In genomic region chr3:155110996-155111901, GRCh38 we compare ENCODE assay signal across 22 cellular contexts. TPM values are rescaled to one million over a fixed set of nuclear protein-coding genes. Genes with fewer than 3 reads are reported as not detected.
A peak's percentile ranks its signal among the peaks of the same experiment; 100 is the strongest.
DNase-seq lines count a peak whose midpoint lies in the region; ATAC-seq, FAIRE-seq and TF ChIP-seq lines count a peak whose summit lies in the region.
"Had no signal": no experiment of that assay in that cellular context is flagged by ENCODE, and none has a peak within 500 bp of the region (broad histone marks: within the 10 kb centered on the region; RNA-seq: fewer than 3 reads in every experiment).

No MANE protein-coding gene starts in this region.

- ATAC-seq in CD8-positive, alpha-beta T cell, result peak; percentile 46
- peak; percentile 64 for ATAC-seq in HCT116
- ATAC-seq: activated T-cell treated with anti-CD3 and anti-CD28 coated beads, Interleukin-2, amount 50 U/mL, for 4 hours; esophagus mucosa; psoas muscle; stimulated activated effector memory CD8-positive, alpha-beta T cell treated with anti-CD3 and anti-CD28 coated beads, Interleukin-12 subunit alpha, Interleukin-12 subunit beta, amount 100 ng/mL, for 72 hours had no signal

- H3K4me3 Mint-ChIP-seq in CD8-positive, alpha-beta T cell, result no peak overlapping the region
- H3K4me3 Mint-ChIP-seq in mesothelial cell of epicardium, result no peak overlapping the region
- H3K4me3 Mint-ChIP-seq: activated T-cell treated with anti-CD3 and anti-CD28 coated beads, Interleukin-2, amount 50 U/mL, for 4 hours; stimulated activated effector memory CD8-positive, alpha-beta T cell treated with anti-CD3 and anti-CD28 coated beads, Interleukin-12 subunit alpha, Interleukin-12 subunit beta, amount 100 ng/mL, for 72 hours had no signal

- H3K9me3 Mint-ChIP-seq in CD8-positive, alpha-beta T cell, result no peaks in the 10 kb centered on the region
- peaks cover 4% of the 10 kb centered on the region for H3K9me3 Mint-ChIP-seq in mesothelial cell of epicardium
- H3K9me3 Mint-ChIP-seq: activated T-cell treated with anti-CD3 and anti-CD28 coated beads, Interleukin-2, amount 50 U/mL, for 4 hours had no signal

- H3K4me1 Mint-ChIP-seq in CD8-positive, alpha-beta T cell (ENCODE audit: low read depth), result peaks cover 11% of the 10 kb centered on the region
- peaks cover 34% of the 10 kb centered on the region for H3K4me1 Mint-ChIP-seq in mesothelial cell of epicardium
- H3K4me1 Mint-ChIP-seq: stimulated activated effector memory CD8-positive, alpha-beta T cell treated with anti-CD3 and anti-CD28 coated beads, Interleukin-12 subunit alpha, Interleukin-12 subunit beta, amount 100 ng/mL, for 72 hours had no signal

- POLR2A ChIA-PET in CD8-positive, alpha-beta T cell (lab: Charles Lee), result no interaction called here
- POLR2A ChIA-PET in HCT116 (lab: Charles Lee), result no interaction called here

- no peaks in the 10 kb centered on the region for H3K27me3 ChIP-seq in CD8-positive, alpha-beta T cell (ENCODE audit: insufficient read depth, low read length)
- H3K27me3 ChIP-seq in HCT116 (ENCODE audit: insufficient read depth, low read length), result no peaks in the 10 kb centered on the region
- H3K27me3 ChIP-seq in left ventricle myocardium inferior (ENCODE audit: low read depth), result no peaks in the 10 kb centered on the region
- H3K27me3 ChIP-seq: spleen had no signal

- no peaks in the 10 kb centered on the region for H3K36me3 Mint-ChIP-seq in CD8-positive, alpha-beta T cell
- H3K36me3 Mint-ChIP-seq in mesothelial cell of epicardium, result no peaks in the 10 kb centered on the region
- H3K36me3 Mint-ChIP-seq: naive thymus-derived CD8-positive, alpha-beta T cell; stimulated activated effector memory CD8-positive, alpha-beta T cell treated with anti-CD3 and anti-CD28 coated beads, Interleukin-12 subunit alpha, Interleukin-12 subunit beta, amount 100 ng/mL, for 72 hours had no signal

- intact Hi-C loops in CD8-positive, alpha-beta T cell (cut with DNase I, micrococcal nuclease), result no loop called here
- intact Hi-C loops in HCT116 (cut with micrococcal nuclease) (no loop called here), left ventricle myocardium inferior (cut with micrococcal nuclease) (no loop called here)

- TF ChIP-seq POLR2A in HCT116 (IDR thresholded peaks at IDR 0.05; ENCODE audit: borderline replicate concordance, extremely low read depth, insufficient read depth, insufficient read length) (no peak), H54 (IDR thresholded peaks at IDR 0.05; ENCODE audit: low read depth, low read length) (no peak)

- H3K27ac Mint-ChIP-seq in CD8-positive, alpha-beta T cell, result no peak overlapping the region
- H3K27ac Mint-ChIP-seq in mesothelial cell of epicardium, result peak overlapping the region; percentile 18
- H3K27ac Mint-ChIP-seq: naive thymus-derived CD8-positive, alpha-beta T cell; stimulated activated effector memory CD8-positive, alpha-beta T cell treated with anti-CD3 and anti-CD28 coated beads, Interleukin-12 subunit alpha, Interleukin-12 subunit beta, amount 100 ng/mL, for 72 hours had no signal

- DNase-seq in CD8-positive, alpha-beta T cell, result no peak
- DNase-seq in HCT116 (ENCODE audit: low read depth, low spot score), result peak; percentile 2
- peak; percentile 21 for DNase-seq in OCI-M1 (lab: John Stamatoyannopoulos, UW)
- DNase-seq in mesothelial cell of epicardium (ENCODE audit: low spot score in 2 of 2, unreplicated experiment in 2 of 2), result no peak
- DNase-seq in H54 (ENCODE audit: insufficient read length, low spot score), result no peak
- DNase-seq in stimulated activated CD4-positive, alpha-beta T cell treated with anti-CD3 and anti-CD28 coated beads, Interleukin-2, amount 100 ng/mL, for 48 hours, result no peak
- no peak for DNase-seq in left ventricle myocardium inferior
- DNase-seq: activated CD4-positive, alpha-beta T cell treated with anti-CD3 and anti-CD28 coated beads, Interleukin-2, amount 50 U/mL, for 48 hours; activated T-cell treated with anti-CD3 and anti-CD28 coated beads, Interleukin-2, amount 50 U/mL, for 4 hours; AML-193; dorsolateral prefrontal cortex; NCI-H1436; NCI-H510A; PC-9; psoas muscle; spleen had no signal

- no peak overlapping the region for H3K27ac ChIP-seq in CD8-positive, alpha-beta T cell (ENCODE audit: low read depth, low read length)
- H3K27ac ChIP-seq in HCT116 (ENCODE audit: low read depth, low read length), result no peak overlapping the region
- no peak overlapping the region for H3K27ac ChIP-seq in left ventricle myocardium inferior (replicated peaks)
- H3K27ac ChIP-seq: dorsolateral prefrontal cortex, PC-9, psoas muscle had no signal

- no peak for TF ChIP-seq RAD21 in HCT116 (IDR thresholded peaks at IDR 0.05; ENCODE audit: low read depth)

- H3K9me3 ChIP-seq in CD8-positive, alpha-beta T cell (ENCODE audit: low read length), result no peaks in the 10 kb centered on the region
- H3K9me3 ChIP-seq in HCT116 (ENCODE audit: control insufficient read depth in 1 of 2, insufficient read depth in 1 of 2, low read depth in 1 of 2, low read length in 2 of 2) (no peaks in the 10 kb centered on the region), left ventricle myocardium inferior (replicated peaks) (peaks cover 5% of the 10 kb centered on the region)
- H3K9me3 ChIP-seq: psoas muscle, spleen had no signal

- no peak overlapping the region for H3K9ac ChIP-seq in HCT116 (ENCODE audit: low read length)

- no peaks in the 10 kb centered on the region for H3K36me3 ChIP-seq in CD8-positive, alpha-beta T cell (ENCODE audit: insufficient read depth, low read length)
- H3K36me3 ChIP-seq in HCT116 (ENCODE audit: control insufficient read depth in 1 of 2, insufficient read depth in 2 of 2, low read length in 2 of 2) (no peaks in the 10 kb centered on the region), left ventricle myocardium inferior (no peaks in the 10 kb centered on the region)
- H3K36me3 ChIP-seq: spleen had no signal

- no peak for TF ChIP-seq CTCF in CD8-positive, alpha-beta T cell (IDR thresholded peaks at IDR 0.05)
- no peak for TF ChIP-seq CTCF in HCT116 (IDR thresholded peaks at IDR 0.05 in 2 of 3, conservative IDR thresholded peaks at IDR 0.05 in 1 of 3; ENCODE audit: borderline replicate concordance in 1 of 3, insufficient read depth in 1 of 3, low read depth in 2 of 3, low read length in 2 of 3)
- TF ChIP-seq CTCF in mesothelial cell of epicardium (IDR thresholded peaks at IDR 0.05; ENCODE audit: unreplicated experiment), result no peak
- TF ChIP-seq CTCF in left ventricle myocardium inferior (IDR thresholded peaks at IDR 0.05; ENCODE audit: borderline replicate concordance), result no peak

- 0 out of 2 replicates have a peak overlapping the region, but pooled peaks have one; percentile 10 for H3K4me2 ChIP-seq in HCT116 (ENCODE audit: low read length)
- H3K4me2 ChIP-seq: PC-9 had no signal

- no peaks in the 10 kb centered on the region for H3K4me1 ChIP-seq in CD8-positive, alpha-beta T cell (ENCODE audit: insufficient read depth, low read length)
- H3K4me1 ChIP-seq in HCT116 (ENCODE audit: control insufficient read depth in 1 of 2, insufficient read depth in 2 of 2, low read length in 2 of 2) (no peaks in the 10 kb centered on the region; a peak in 1 of 4 replicates), left ventricle myocardium inferior (no peaks in the 10 kb centered on the region)
- H3K4me1 ChIP-seq: psoas muscle had no signal

- no peaks in the 10 kb centered on the region for H3K27me3 Mint-ChIP-seq in CD8-positive, alpha-beta T cell (ENCODE audit: low read depth)
- H3K27me3 Mint-ChIP-seq in mesothelial cell of epicardium (ENCODE audit: low read depth), result no peaks in the 10 kb centered on the region

- CTCF ChIA-PET in CD8-positive, alpha-beta T cell (lab: Charles Lee), result interaction anchor here (0.6 kb wide), 1 partner anchor 16 kb away, joined by 4 read pairs; no protein-coding TSS in a partner anchor
- CTCF ChIA-PET in HCT116 (lab: Charles Lee), result no interaction called here

- H3K4me3 ChIP-seq in CD8-positive, alpha-beta T cell (ENCODE audit: low read depth, low read length), result no peak overlapping the region
- H3K4me3 ChIP-seq in HCT116 (replicated peaks in 1 of 2; ENCODE audit: low read depth in 1 of 2, low read length in 2 of 2), result no peak overlapping the region
- H3K4me3 ChIP-seq in left ventricle myocardium inferior, result no peak overlapping the region
- H3K4me3 ChIP-seq: dorsolateral prefrontal cortex, lung, PC-9, psoas muscle had no signal

- no peaks in the 10 kb centered on the region for H3K9me2 ChIP-seq in HCT116 (ENCODE audit: insufficient read depth)

- no peak for FAIRE-seq in H54 (lab: Jason Lieb, UNC)
- FAIRE-seq: bronchial epithelial cell, D721Med had no signal

- peak overlapping the region; percentile 47 for H2AFZ ChIP-seq in HCT116 (ENCODE audit: low read depth, low read length, poor library complexity, severe bottlenecking)
- H2AFZ ChIP-seq: PC-9 had no signal

- no peaks in the 10 kb centered on the region for H4K20me1 ChIP-seq in HCT116 (ENCODE audit: insufficient read depth)

- RAD21 ChIA-PET in HCT116 (lab: Charles Lee; ENCODE audit: low non-redundant PET in 1 of 2, low total read pairs in 2 of 2, uncharacterized antibody in 2 of 2, unreplicated experiment in 2 of 2), result no interaction called here

- BruUV-seq in HCT116 (replicated peaks; lab: Mats Ljungman, UMichigan), result no TSS peak

- no peaks in the 10 kb centered on the region for H3K79me2 ChIP-seq in HCT116 (ENCODE audit: insufficient read depth, low read length)

TF ChIP-seq in HCT116, 20 proteins besides CTCF, POLR2A, EP300 and RAD21:
- peak; percentile 93 for TF ChIP-seq TCF7L2 (IDR thresholded peaks at IDR 0.05; ENCODE audit: borderline replicate concordance, extremely low read depth, insufficient read depth, insufficient read length)
- no peak for TF ChIP-seq JUND (IDR thresholded peaks at IDR 0.05)

RNA-seq across cellular contexts. Expression of gene MME, which starts 31.1 kb away (rescaled TPM):
- total RNA-seq in CD8-positive, alpha-beta T cell, result under 1 TPM; 0.81 to 0.86 TPM
- total RNA-seq in HCT116 (2021; ENCODE audit: unreplicated experiment), result 0.34 TPM
- polyA plus RNA-seq in HCT116 (2012), result not detected in 2 replicates
- 29.3 to 33.3 TPM (median 31.7 TPM) in 3 replicates for total RNA-seq in mesothelial cell of epicardium
- total RNA-seq in left ventricle myocardium inferior, result 2.8 TPM
- polyA plus RNA-seq: naive thymus-derived CD8-positive, alpha-beta T cell had no signal

Comparison
In these comparisons a context has a peak if more than half of its experiments do, and no peak if none do; other contexts are left out.
1. DNase-seq: peak in HCT116 (single experiment) and OCI-M1 (single experiment); none in CD8-positive, alpha-beta T cell (0 of 7), mesothelial cell of epicardium (0 of 2), H54 (single experiment), stimulated activated CD4-positive, alpha-beta T cell treated with anti-CD3 and anti-CD28 coated beads, Interleukin-2, amount 100 ng/mL, for 48 hours (0 of 2) and left ventricle myocardium inferior (single experiment).